ENCODE assay signal across 10 cellular contexts in the genomic region with DNA sequence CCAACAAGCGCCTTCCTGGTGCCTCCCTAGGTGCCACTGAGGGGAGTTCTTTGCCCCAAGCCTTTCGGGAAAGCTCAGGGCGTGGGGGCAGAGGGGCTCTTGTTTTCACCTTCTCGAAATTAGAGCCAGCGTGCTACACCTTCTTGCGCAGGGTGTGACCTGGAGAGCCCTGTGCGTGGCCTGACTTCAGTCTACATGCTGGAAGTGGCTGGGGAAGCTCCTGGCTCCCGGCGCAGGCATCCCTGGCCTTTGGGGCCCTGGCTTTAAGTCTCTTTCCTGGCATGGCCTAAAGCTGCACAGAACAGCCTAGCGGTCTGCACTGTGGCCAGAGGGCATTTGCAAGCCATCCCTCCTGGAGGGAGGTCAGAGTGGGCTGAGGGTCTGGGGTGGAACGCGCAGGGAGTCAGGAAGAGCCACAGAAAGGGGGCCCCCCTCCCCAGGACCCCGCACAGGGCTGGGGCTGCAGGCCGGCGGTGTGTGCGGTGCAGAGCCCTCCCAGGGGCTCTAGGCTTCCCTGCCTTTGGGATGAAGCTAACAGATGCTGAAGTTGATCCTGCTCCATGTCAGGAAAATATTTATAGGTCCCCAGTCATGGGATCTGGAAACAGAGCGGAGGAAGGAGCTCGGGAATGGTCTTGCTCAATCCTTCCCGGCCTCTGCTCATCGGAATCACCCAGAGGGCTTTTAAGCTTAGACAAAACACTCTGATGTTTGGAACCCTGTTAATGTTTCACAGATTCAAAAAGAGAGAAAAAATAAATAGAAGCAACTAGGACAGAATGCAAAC. TPM values are rescaled to one million over a fixed set of nuclear protein-coding genes. Genes with fewer than 3 reads are reported as not detected.
DNase-seq lines count a peak whose midpoint lies in the region; ATAC-seq and TF ChIP-seq lines count a peak whose summit lies in the region.
"Had no signal": no experiment of that assay in that cellular context is flagged by ENCODE, and none has a peak within 500 bp of the region (broad histone marks: within the 10 kb centered on the region; RNA-seq: fewer than 3 reads in every experiment).

No MANE protein-coding gene starts in this region.

- peaks cover 40% of the 10 kb centered on the region for H3K36me3 ChIP-seq in WERI-Rb-1

- peak overlapping the region; percentile 35 for H3K4me3 ChIP-seq in WERI-Rb-1 (ENCODE audit: low read depth, low read length)

- DNase-seq in COLO829 (ENCODE audit: low spot score) (peak; percentile 43), WERI-Rb-1 (peak; percentile 57), left ventricle myocardium superior (peak; percentile 47), renal cortical epithelial cell (ENCODE audit: low read depth) (peak; percentile 93), hippocampal formation (lab: John Stamatoyannopoulos, UW) (no peak), pons (ENCODE audit: low spot score) (no peak), NCI-H1092 (lab: John Stamatoyannopoulos, UW) (no peak)
- DNase-seq: stimulated activated CD4-positive, alpha-beta T cell treated with anti-CD3 and anti-CD28 coated beads, Interleukin-2, amount 100 ng/mL, for 24 hours had no signal

- peaks cover 9% of the 10 kb centered on the region for H3K9me3 ChIP-seq in WERI-Rb-1 (ENCODE audit: severe bottlenecking)

- TF ChIP-seq CTCF in WERI-Rb-1 (IDR thresholded peaks at IDR 0.05; ENCODE audit: low read depth, low read length): no peak

- H3K27ac ChIP-seq in WERI-Rb-1: peak overlapping the region; percentile 97

- no peaks in the 10 kb centered on the region for H3K27me3 ChIP-seq in WERI-Rb-1 (ENCODE audit: insufficient read depth, low read depth, severe bottlenecking)

- ATAC-seq in left ventricle myocardium superior (peak; percentile 73), GM21360 (IDR thresholded peaks at IDR 0.05; ENCODE audit: unreplicated experiment) (no peak)
- ATAC-seq: HCT116 had no signal

- intact Hi-C loops in left ventricle myocardium superior (cut with micrococcal nuclease): no loop called here

RNA-seq across cellular contexts. Expression of a gene that starts 0.8 kb away (rescaled TPM):
- total RNA-seq in left ventricle myocardium superior (22.8 TPM), renal cortical epithelial cell (6.6 and 141 TPM in 2 replicates)

RNA-seq across cellular contexts. Expression of a gene that starts 59.8 kb away (rescaled TPM):
- total RNA-seq in left ventricle myocardium superior (0.62 TPM), renal cortical epithelial cell (0.52 and 8.8 TPM in 2 replicates)

Comparison
In these comparisons a context has a peak if more than half of its experiments do, and no peak if none do; other contexts are left out.
1. DNase-seq: peak in COLO829 (single experiment), WERI-Rb-1 (single experiment), left ventricle myocardium superior (single experiment) and renal cortical epithelial cell (single experiment); none in hippocampal formation (0 of 2), pons (single experiment) and NCI-H1092 (single experiment).